1 cellular context compared by ENCODE assay signal in genomic region chr11:17734418-17734911, GRCh38.
TF ChIP-seq lines count a peak whose summit lies in the region.

KCNC1 (plus strand) TSS chr11:17734781; CDS start chr11:17736003, 1,222 bp downstream.

TF ChIP-seq in SK-N-SH, 30 proteins besides CTCF, POLR2A, EP300 and RAD21 (continued from another document):
- TF ChIP-seq REST (IDR thresholded peaks at IDR 0.05; ENCODE audit: low read depth, low read length) (no peak), RCOR1 (IDR thresholded peaks at IDR 0.05; ENCODE audit: low read length) (no peak)
